In the genomic region with DNA sequence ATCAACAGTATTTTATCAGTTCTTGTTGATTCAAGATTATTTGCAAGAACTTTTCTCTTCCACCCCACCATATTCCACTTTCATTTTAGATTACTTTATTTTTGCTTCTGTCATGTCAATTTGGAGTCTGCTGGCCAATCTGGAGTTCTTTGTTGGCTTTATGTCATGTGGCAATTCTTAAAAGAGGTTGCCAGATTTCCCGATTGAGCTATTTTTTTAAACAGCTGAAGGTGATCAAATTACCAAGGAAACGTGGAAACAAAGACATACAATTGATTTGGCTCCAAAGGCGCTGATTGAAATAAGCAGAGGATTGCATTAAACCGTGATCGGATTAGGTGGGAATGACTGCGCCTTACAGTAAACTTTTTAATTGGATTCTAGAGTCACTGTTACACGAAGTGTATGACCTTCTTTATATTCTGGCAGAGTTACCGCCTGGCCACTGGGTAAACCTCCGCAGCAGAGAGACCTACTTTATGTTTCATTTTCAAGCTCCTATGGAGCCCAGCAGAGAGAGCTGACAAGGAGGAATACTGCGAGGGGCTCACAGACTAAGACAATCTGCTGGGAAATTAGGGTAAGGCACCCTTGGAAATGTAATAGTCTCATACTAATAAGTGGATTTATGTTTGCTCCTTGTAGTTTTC, we compare ENCODE assay signal across 17 cellular contexts. TPM values are rescaled to one million over a fixed set of nuclear protein-coding genes. Genes with fewer than 3 reads are reported as not detected.
A peak's percentile ranks its signal among the peaks of the same experiment; 100 is the strongest.
DNase-seq lines count a peak whose midpoint lies in the region; ATAC-seq, FAIRE-seq and TF ChIP-seq lines count a peak whose summit lies in the region.
"Had no signal": no experiment of that assay in that cellular context is flagged by ENCODE, and none has a peak within 500 bp of the region (broad histone marks: within the 10 kb centered on the region; RNA-seq: fewer than 3 reads in every experiment).

No MANE protein-coding gene starts in this region.

- H3K27me3 ChIP-seq in GM23338 (ENCODE audit: insufficient read depth) (no peaks in the 10 kb centered on the region), H1 (replicated peaks in 1 of 4; ENCODE audit: control insufficient read depth in 3 of 4, extremely low read depth in 1 of 4, insufficient read depth in 3 of 4, low read length in 3 of 4) (no peaks in the 10 kb centered on the region), gastrocnemius medialis (no peaks in the 10 kb centered on the region)

- peak; percentile 53; the same call in 2 of the 3 replicates for ATAC-seq in GM23338
- no peak for ATAC-seq in gastrocnemius medialis
- ATAC-seq in GM21447 (IDR thresholded peaks at IDR 0.05; ENCODE audit: unreplicated experiment) = no peak
- ATAC-seq: CD8-positive, alpha-beta T cell; Panc1; T-helper 17 cell had no signal

- no peak overlapping the region for H2BK5ac ChIP-seq in H1 (ENCODE audit: low read depth, low read length)

- H2BK12ac ChIP-seq in H1 (ENCODE audit: low read depth, low read length) = no peak overlapping the region

- no peak overlapping the region for H4K5ac ChIP-seq in H1 (ENCODE audit: insufficient read length, low read depth, low read length)

- H3K9ac ChIP-seq in H1 (replicated peaks in 1 of 4; ENCODE audit: extremely low read depth in 1 of 4, low read depth in 3 of 4, low read length in 3 of 4) = no peak overlapping the region

- no peak for TF ChIP-seq POLR2A in H1 (IDR thresholded peaks at IDR 0.05; ENCODE audit: control extremely low read depth in 1 of 2, low read depth in 2 of 2, low read length in 2 of 2)
- no peak for TF ChIP-seq POLR2A in gastrocnemius medialis (IDR thresholded peaks at IDR 0.05)

- DNase-seq in GM23338 (ENCODE audit: low spot score) = no peak
- DNase-seq in NCI-H82 treated with DMSO at 0.1 percent for 48 hours (lab: John Stamatoyannopoulos, UW; ENCODE audit: unreplicated experiment) = peak; percentile 97
- no peak for DNase-seq in H1 (ENCODE audit: low read depth in 1 of 2, low spot score in 2 of 2)
- no peak for DNase-seq in gastrocnemius medialis
- no peak for DNase-seq in ecto neural progenitor cell (ENCODE audit: low spot score)
- DNase-seq in MV-4-11 (lab: John Stamatoyannopoulos, UW) = no peak
- DNase-seq: BE2C; CD8-positive, alpha-beta T cell; HCEC 1CT; NCI-H1694; NCI-H510A; SHP77; T-helper 17 cell had no signal

- no peak overlapping the region for H2AK5ac ChIP-seq in H1 (ENCODE audit: low read depth, low read length)

- TF ChIP-seq RAD21 in H1 (IDR thresholded peaks at IDR 0.05 in 1 of 2, conservative IDR thresholded peaks at IDR 0.05 in 1 of 2; ENCODE audit: low read depth in 2 of 2, low read length in 2 of 2) = no peak

- H3K27ac ChIP-seq in GM23338 (ENCODE audit: low read depth) = no peak overlapping the region
- H3K27ac ChIP-seq in H1 (ENCODE audit: low read depth, low read length) = no peak overlapping the region
- H3K27ac ChIP-seq in gastrocnemius medialis = no peak overlapping the region

- no peaks in the 10 kb centered on the region for H3K36me3 Mint-ChIP-seq in GM23338 (ENCODE audit: low read depth)
- H3K36me3 Mint-ChIP-seq: CD8-positive, alpha-beta T cell; IgD-negative memory B cell had no signal

- TF ChIP-seq CTCF in GM23338 (conservative IDR thresholded peaks at IDR 0.05; ENCODE audit: low read depth in 2 of 2) = no peak
- no peak for TF ChIP-seq CTCF in H1 (IDR thresholded peaks at IDR 0.05; ENCODE audit: control extremely low read depth in 1 of 3, insufficient read depth in 1 of 3, low read depth in 1 of 3, low read length in 3 of 3)
- no peak for TF ChIP-seq CTCF in gastrocnemius medialis (IDR thresholded peaks at IDR 0.05 in 4 of 5, conservative IDR thresholded peaks at IDR 0.05 in 1 of 5)

- peak overlapping the region; percentile 30; the same call in 1 of the 2 replicates for H3K4me2 ChIP-seq in GM23338
- H3K4me2 ChIP-seq in H1 (ENCODE audit: insufficient read depth in 1 of 2, low read depth in 2 of 2, low read length in 2 of 2) = 0 out of 4 replicates have a peak overlapping the region, but pooled peaks of 1 of the 2 experiments have one; percentile 30

- H3K4me1 Mint-ChIP-seq in GM23338 = peaks cover 17% of the 10 kb centered on the region
- H3K4me1 Mint-ChIP-seq: IgD-negative memory B cell, T-helper 17 cell had no signal

- CTCF ChIA-PET in H1 (lab: Charles Lee; ENCODE audit: partially characterized antibody) = interaction anchor here (0.6 to 1.2 kb wide), 2 partner anchors 135 to 317 kb away, joined by 3 read pairs; no protein-coding TSS in a partner anchor

- no peak overlapping the region for H3K27ac Mint-ChIP-seq in GM23338
- H3K27ac Mint-ChIP-seq: CD8-positive, alpha-beta T cell; IgD-negative memory B cell; T-helper 17 cell had no signal

- no peak overlapping the region for H3K23ac ChIP-seq in H1 (ENCODE audit: insufficient read length)

- H4K91ac ChIP-seq in H1 (replicated peaks; ENCODE audit: insufficient read length, low read length) = no peak overlapping the region

- no peak overlapping the region for H3K56ac ChIP-seq in H1 (replicated peaks; ENCODE audit: insufficient read length, low read depth, low read length)

- H3K9me3 Mint-ChIP-seq in GM23338 = no peaks in the 10 kb centered on the region
- H3K9me3 Mint-ChIP-seq: CD8-positive, alpha-beta T cell had no signal

- H3K4me3 ChIP-seq in GM23338 (no peak overlapping the region), H1 (ENCODE audit: extremely low read depth in 1 of 4, insufficient read depth in 2 of 4, low read depth in 3 of 4, low read length in 4 of 4) (no peak overlapping the region), gastrocnemius medialis (peak overlapping the region in 3 of 4 donors; percentile 21 to 47 (median 24))

- no peaks in the 10 kb centered on the region for H3K9me2 ChIP-seq in GM23338 (ENCODE audit: insufficient read depth)

- TF ChIP-seq EP300 in H1 (IDR thresholded peaks at IDR 0.05; ENCODE audit: borderline replicate concordance in 1 of 2, low read depth in 2 of 2, low read length in 2 of 2) = no peak

- FAIRE-seq in H1 (lab: Jason Lieb, UNC) = no peak

- H2AFZ ChIP-seq in GM23338 = peak overlapping the region; percentile 24; the same call in 1 of the 2 replicates
- H2AFZ ChIP-seq in H1 (ENCODE audit: low read length) = 0 out of 2 replicates have a peak overlapping the region, but pooled peaks have one; percentile 66

- in situ Hi-C loops in gastrocnemius medialis (cut with MboI; ENCODE audit: low sequenced_read_pairs in 4 of 4) = no loop called here

- no peaks in the 10 kb centered on the region for H3K27me3 Mint-ChIP-seq in GM23338 (ENCODE audit: insufficient read depth, low read depth, poor library complexity)

- H3K79me1 ChIP-seq in H1 (ENCODE audit: low read depth, low read length) = no peaks in the 10 kb centered on the region; the same call in 1 of the 2 replicates

- no peaks in the 10 kb centered on the region for H3K9me3 ChIP-seq in H1 (ENCODE audit: insufficient read depth in 2 of 2, low read depth in 1 of 2, low read length in 1 of 2)
- H3K9me3 ChIP-seq in gastrocnemius medialis = no peaks in the 10 kb centered on the region
- H3K9me3 ChIP-seq: BE2C had no signal

- H3K23me2 ChIP-seq in H1 (ENCODE audit: low read depth, low read length) = no peaks in the 10 kb centered on the region

- H3K4me3 Mint-ChIP-seq in GM23338 = no peak overlapping the region
- H3K4me3 Mint-ChIP-seq: CD8-positive, alpha-beta T cell; IgD-negative memory B cell; T-helper 17 cell had no signal

- H3K79me2 ChIP-seq in GM23338 (replicated peaks; ENCODE audit: insufficient read depth) (no peaks in the 10 kb centered on the region), H1 (ENCODE audit: control insufficient read depth in 1 of 2, insufficient read depth in 2 of 2, low read length in 2 of 2) (no peaks in the 10 kb centered on the region)

- POLR2A ChIA-PET in H1 (lab: Charles Lee; ENCODE audit: partially characterized antibody) = no interaction called here

- intact Hi-C loops in gastrocnemius medialis (cut with DNase I; ENCODE audit: low total_unique reads) = no loop called here

- peak overlapping the region; percentile 40 for H2BK120ac ChIP-seq in H1 (replicated peaks; ENCODE audit: low read depth, low read length)

- no peak overlapping the region for H3K4ac ChIP-seq in H1 (replicated peaks; ENCODE audit: insufficient read length, low read depth, low read length)

- no peaks in the 10 kb centered on the region for H4K20me1 ChIP-seq in GM23338 (replicated peaks; ENCODE audit: insufficient read depth)
- H4K20me1 ChIP-seq in H1 (replicated peaks in 1 of 2; ENCODE audit: control insufficient read depth in 1 of 2, insufficient read depth in 2 of 2, low read length in 2 of 2) = no peaks in the 10 kb centered on the region

- WGBS in H1 (ENCODE audit: extremely low coverage in 1 of 2, insufficient coverage in 1 of 2, insufficient read length in 1 of 2, insufficient replicate concordance in 2 of 2, low coverage in 1 of 2, low lambda C conversion rate in 2 of 2, missing lambda C conversion rate in 1 of 2), 2 experiments = 77% methylated on average over 10 of the region's 10 CpGs; no CpG with 5 or more reads in 1 of the 2 experiments

- H2BK15ac ChIP-seq in H1 (ENCODE audit: low read length) = no peak overlapping the region

- H3K36me3 ChIP-seq in GM23338 (ENCODE audit: insufficient read depth) = no peaks in the 10 kb centered on the region
- no peaks in the 10 kb centered on the region for H3K36me3 ChIP-seq in H1 (ENCODE audit: control insufficient read depth in 2 of 4, insufficient read depth in 4 of 4, low read length in 3 of 4)
- no peaks in the 10 kb centered on the region for H3K36me3 ChIP-seq in gastrocnemius medialis
- H3K36me3 ChIP-seq: BE2C had no signal

- no peaks in the 10 kb centered on the region for H3F3A ChIP-seq in GM23338 (replicated peaks; ENCODE audit: low read depth)

- H3K18ac ChIP-seq in H1 (ENCODE audit: extremely low read depth, low read length) = no peak overlapping the region

- no peak overlapping the region for H2BK20ac ChIP-seq in H1 (ENCODE audit: low read length)

- H3K14ac ChIP-seq in H1 (ENCODE audit: insufficient read length) = no peak overlapping the region

- H3K4me1 ChIP-seq in GM23338 (ENCODE audit: insufficient read depth) (peaks cover 16% of the 10 kb centered on the region), H1 (replicated peaks in 1 of 4; ENCODE audit: control insufficient read depth in 3 of 4, insufficient read depth in 4 of 4, low read length in 3 of 4) (peaks cover 0 to 9% (median under 1%) of the 10 kb centered on the region in 4 experiments; a peak in 4 of 7 replicates), gastrocnemius medialis (no peaks in the 10 kb centered on the region)
- H3K4me1 ChIP-seq: BE2C had no signal

- H4K8ac ChIP-seq in H1 (ENCODE audit: extremely low read depth, insufficient read depth, low read length) = no peak overlapping the region

RNA-seq across cellular contexts. Expression of gene SIM1, which starts 37.9 kb away (rescaled TPM):
- total RNA-seq in GM23338 (2014; rRNA removed; shearing (Covaris generic)) = 0.23 and 0.49 TPM in 2 replicates
- 0.14 and 0.42 TPM in 2 replicates for polyA plus RNA-seq in GM23338 (2016; fragmentation: Nextera tagmentation; extraction: Ambion mirVana)
- total RNA-seq in H1 (2021; fragmentation: NEBNext Ultra II Directional; extraction: Animal tissue kit (Norgen Biotek cat#: 25700)) = 0.39 and 0.61 TPM in 2 replicates
- 0.02 and 0.09 TPM in 2 replicates for polyA plus RNA-seq in H1 (2011; rRNA removed)
- polyA plus RNA-seq in H1 (2011; cell fraction: cytosol; rRNA removed) = 0.03 TPM
- polyA plus RNA-seq in H1 (2011; cell fraction: nucleus; rRNA removed) = 0.11 TPM
- polyA plus RNA-seq in H1 (2012, experiment 1 of 2) = 0.03 to 0.11 TPM (median 0.06 TPM) in 3 of 4 replicates, not detected in the other
- polyA plus RNA-seq in H1 (2012, experiment 2 of 2) = not detected
- polyA plus RNA-seq in H1 (2013, experiment 1 of 2) = 0.16 TPM
- polyA plus RNA-seq in H1 (2013, experiment 2 of 2) = 0.17 TPM
- 0.10 and 0.13 TPM in 2 replicates for polyA minus RNA-seq in H1 (2011; rRNA and poly(A)+ RNA removed)
- not detected for polyA minus RNA-seq in H1 (2011; cell fraction: cytosol; rRNA and poly(A)+ RNA removed)
- 0.80 TPM for polyA minus RNA-seq in H1 (2011; cell fraction: nucleus; rRNA and poly(A)+ RNA removed)
- 1 to 10 TPM in 2 of 4 donors, under 1 TPM in 2; 0.19 to 1.8 (median 0.88) TPM for total RNA-seq in gastrocnemius medialis
- total RNA-seq: CD8-positive, alpha-beta T cell; HT1080; T-helper 17 cell had no signal
- polyA plus RNA-seq: IgD-negative memory B cell had no signal

Comparison
In these comparisons a context has a peak if more than half of its experiments do, and no peak if none do; other contexts are left out.
1. H3K4me3 ChIP-seq: peak in gastrocnemius medialis (3 of 4); none in GM23338 (single experiment) and H1 (0 of 4).